In the genomic region with DNA sequence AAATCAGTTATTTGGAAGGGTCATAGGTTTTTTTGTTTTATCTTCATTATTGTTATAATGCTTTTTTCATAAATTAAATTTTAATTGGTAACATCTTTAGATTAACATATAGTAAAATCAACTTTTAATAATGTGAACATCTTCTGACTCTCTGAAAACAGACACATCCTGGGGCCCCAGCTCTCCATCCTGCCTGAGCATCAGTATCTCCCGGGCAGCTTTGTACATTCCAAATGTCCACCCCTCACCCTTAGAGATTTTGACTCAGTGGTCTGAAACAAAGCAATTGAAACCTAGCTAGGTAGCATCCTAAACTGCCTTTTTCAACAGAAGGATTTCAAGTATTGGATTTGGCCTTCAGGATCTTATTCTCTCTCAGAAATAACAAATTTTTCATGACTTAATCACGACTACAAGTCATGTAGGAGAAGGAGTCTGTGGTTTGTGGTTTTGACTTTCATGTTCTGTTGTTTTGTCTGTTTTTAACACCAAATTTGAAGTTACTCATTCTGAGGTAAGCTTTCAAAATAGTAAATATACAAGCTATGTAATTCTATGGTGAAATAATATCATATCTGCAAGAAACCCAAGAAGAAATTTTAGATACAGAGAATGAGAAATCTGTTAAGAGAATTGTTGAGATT, we compare ENCODE assay signal across 9 cellular contexts.
DNase-seq lines count a peak whose midpoint lies in the region; ATAC-seq and TF ChIP-seq lines count a peak whose summit lies in the region.
"Had no signal": no experiment of that assay in that cellular context is flagged by ENCODE, and none has a peak within 500 bp of the region (broad histone marks: within the 10 kb centered on the region; RNA-seq: fewer than 3 reads in every experiment).

No MANE protein-coding gene starts in this region.

- no peaks in the 10 kb centered on the region for H3K36me3 ChIP-seq in SK-N-SH (replicated peaks in 1 of 2; ENCODE audit: control insufficient read depth in 1 of 2, insufficient read depth in 2 of 2, low read length in 1 of 2)

- no peak overlapping the region for H3K4me3 ChIP-seq in SK-N-SH (ENCODE audit: low read depth in 2 of 2, low read length in 1 of 2)

- H3K27ac ChIP-seq in SK-N-SH (ENCODE audit: low read depth in 2 of 2, low read length in 1 of 2) = no peak overlapping the region; a peak in 1 of 4 replicates
- H3K27ac ChIP-seq: VCaP had no signal

- TF ChIP-seq EP300 in SK-N-SH (IDR thresholded peaks at IDR 0.05; ENCODE audit: borderline replicate concordance in 1 of 2, low read depth in 1 of 2, low read length in 1 of 2) = peak in 1 of 2 experiments; percentile 44; a peak in 1 of 4 replicates

- no peaks in the 10 kb centered on the region for H3K79me2 ChIP-seq in SK-N-SH (ENCODE audit: insufficient read depth)

- in situ Hi-C loops in GM13977 (cut with MboI; ENCODE audit: low pct_unique_long_range_greater_than_20kb, low sequenced_read_pairs, unreplicated experiment) = no loop called here

- no peaks in the 10 kb centered on the region for H3K4me1 ChIP-seq in SK-N-SH (ENCODE audit: control insufficient read depth in 1 of 2, insufficient read depth in 2 of 2, low read depth in 1 of 2, low read length in 1 of 2)

- no peaks in the 10 kb centered on the region for H3K9me3 ChIP-seq in SK-N-SH

- CTCF ChIA-PET in activated CD4-positive, alpha-beta T cell treated with anti-CD3 and anti-CD28 coated beads for 36 hours (lab: Charles Lee) = no interaction called here
- CTCF ChIA-PET in SK-N-SH (lab: Yijun Ruan, JAX) = interaction anchor here (0.7 kb wide), 1 partner anchor 16 kb away, joined by 3 read pairs; no protein-coding TSS in a partner anchor

- H3K27me3 ChIP-seq in SK-N-SH (ENCODE audit: insufficient read depth) = no peaks in the 10 kb centered on the region

- ATAC-seq in activated CD4-positive, alpha-beta T cell treated with anti-CD3 and anti-CD28 coated beads for 36 hours = peak; percentile 42
- ATAC-seq in HG02642 (IDR thresholded peaks at IDR 0.05; ENCODE audit: poor library complexity, unreplicated experiment) = peak; percentile 62

- no peak overlapping the region for H3K27ac Mint-ChIP-seq in activated CD4-positive, alpha-beta T cell treated with anti-CD3 and anti-CD28 coated beads for 36 hours

- no peaks in the 10 kb centered on the region for H3K36me3 Mint-ChIP-seq in activated CD4-positive, alpha-beta T cell treated with anti-CD3 and anti-CD28 coated beads for 36 hours (ENCODE audit: low read depth)

- H3K4me3 Mint-ChIP-seq in activated CD4-positive, alpha-beta T cell treated with anti-CD3 and anti-CD28 coated beads for 36 hours = no peak overlapping the region

- peaks cover 13% of the 10 kb centered on the region for H3K4me1 Mint-ChIP-seq in activated CD4-positive, alpha-beta T cell treated with anti-CD3 and anti-CD28 coated beads for 36 hours

- DNase-seq in activated CD4-positive, alpha-beta T cell treated with anti-CD3 and anti-CD28 coated beads for 36 hours = no peak
- no peak for DNase-seq in activated CD4-positive, alpha-beta T cell treated with anti-CD3 and anti-CD28 coated beads for 48 hours
- DNase-seq in SK-N-SH (no peak), renal cortical epithelial cell (ENCODE audit: low read depth) (peak; percentile 95), COLO829 (ENCODE audit: low spot score) (no peak), GM13977 (ENCODE audit: low spot score) (no peak)
- DNase-seq in activated CD8-positive, alpha-beta memory T cell treated with anti-CD3 and anti-CD28 coated beads, Interleukin-2, amount 50 U/mL, for 4 hours = no peak

- no peak overlapping the region for H3K4me2 ChIP-seq in SK-N-SH

- H3K9me3 Mint-ChIP-seq in activated CD4-positive, alpha-beta T cell treated with anti-CD3 and anti-CD28 coated beads for 36 hours (ENCODE audit: low read depth) = peaks cover 12% of the 10 kb centered on the region

- no peaks in the 10 kb centered on the region for H4K20me1 ChIP-seq in SK-N-SH (ENCODE audit: insufficient read depth)

- no peaks in the 10 kb centered on the region for H3F3A ChIP-seq in SK-N-SH (replicated peaks; ENCODE audit: insufficient read depth)

- H3K9ac ChIP-seq in SK-N-SH = no peak overlapping the region

- no peaks in the 10 kb centered on the region for H3K9me2 ChIP-seq in SK-N-SH

- intact Hi-C loops in activated CD4-positive, alpha-beta T cell treated with anti-CD3 and anti-CD28 coated beads for 36 hours (cut with DNase I, micrococcal nuclease) = no loop called here

- TF ChIP-seq RAD21 in SK-N-SH (IDR thresholded peaks at IDR 0.05; ENCODE audit: low read length) = no peak

- POLR2A ChIA-PET in activated CD4-positive, alpha-beta T cell treated with anti-CD3 and anti-CD28 coated beads for 36 hours (lab: Charles Lee) = no interaction called here
- POLR2A ChIA-PET in SK-N-SH (lab: Yijun Ruan, JAX) = no interaction called here

- no peaks in the 10 kb centered on the region for H3K27me3 Mint-ChIP-seq in activated CD4-positive, alpha-beta T cell treated with anti-CD3 and anti-CD28 coated beads for 36 hours

- TF ChIP-seq CTCF in SK-N-SH (IDR thresholded peaks at IDR 0.05) (no peak), GM13977 (IDR thresholded peaks at IDR 0.05; ENCODE audit: extremely low read depth, insufficient read depth, missing control alignments) (no peak)

- H2AFZ ChIP-seq in SK-N-SH (ENCODE audit: low read depth) = no peak overlapping the region

- 49% methylated on average over 2 of the region's 2 CpGs for WGBS in SK-N-SH (ENCODE audit: low lambda C conversion rate)

TF ChIP-seq in SK-N-SH, 30 proteins besides CTCF, POLR2A, EP300 and RAD21:
- TF ChIP-seq GABPA (IDR thresholded peaks at IDR 0.05; ENCODE audit: low read depth) (no peak), USF1 (IDR thresholded peaks at IDR 0.05; ENCODE audit: borderline replicate concordance, low read depth) (no peak), ELF1 (IDR thresholded peaks at IDR 0.05) (no peak), MEF2A (IDR thresholded peaks at IDR 0.05; ENCODE audit: borderline replicate concordance, low read depth) (peak; percentile 34; the same call in 1 of the 2 replicates), TCF12 (IDR thresholded peaks at IDR 0.05) (peak; percentile 42; the same call in 1 of the 2 replicates), FOSL2 (IDR thresholded peaks at IDR 0.05; ENCODE audit: borderline replicate concordance, low read depth) (peak; percentile 68; the same call in 1 of the 2 replicates), POLR2AphosphoS5 (IDR thresholded peaks at IDR 0.05; ENCODE audit: low read depth, low read length) (no peak; the same call in 1 of the 2 replicates), JUND (IDR thresholded peaks at IDR 0.05) (peak; percentile 62)
- TF ChIP-seq, protein P1, sequence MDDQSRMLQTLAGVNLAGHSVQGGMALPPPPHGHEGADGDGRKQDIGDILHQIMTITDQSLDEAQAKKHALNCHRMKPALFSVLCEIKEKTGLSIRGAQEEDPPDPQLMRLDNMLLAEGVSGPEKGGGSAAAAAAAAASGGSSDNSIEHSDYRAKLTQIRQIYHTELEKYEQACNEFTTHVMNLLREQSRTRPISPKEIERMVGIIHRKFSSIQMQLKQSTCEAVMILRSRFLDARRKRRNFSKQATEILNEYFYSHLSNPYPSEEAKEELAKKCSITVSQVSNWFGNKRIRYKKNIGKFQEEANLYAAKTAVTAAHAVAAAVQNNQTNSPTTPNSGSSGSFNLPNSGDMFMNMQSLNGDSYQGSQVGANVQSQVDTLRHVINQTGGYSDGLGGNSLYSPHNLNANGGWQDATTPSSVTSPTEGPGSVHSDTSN (IDR thresholded peaks at IDR 0.05) = no peak
